Comparison of ENCODE assay signal across 1 cellular context in genomic region chr6:166722779-166723178, GRCh38.
TF ChIP-seq lines count a peak whose summit lies in the region.

No MANE protein-coding gene starts in this region.

TF ChIP-seq in GM12878, 131 proteins besides CTCF, POLR2A, EP300 and RAD21:
- TF ChIP-seq, protein P1, sequence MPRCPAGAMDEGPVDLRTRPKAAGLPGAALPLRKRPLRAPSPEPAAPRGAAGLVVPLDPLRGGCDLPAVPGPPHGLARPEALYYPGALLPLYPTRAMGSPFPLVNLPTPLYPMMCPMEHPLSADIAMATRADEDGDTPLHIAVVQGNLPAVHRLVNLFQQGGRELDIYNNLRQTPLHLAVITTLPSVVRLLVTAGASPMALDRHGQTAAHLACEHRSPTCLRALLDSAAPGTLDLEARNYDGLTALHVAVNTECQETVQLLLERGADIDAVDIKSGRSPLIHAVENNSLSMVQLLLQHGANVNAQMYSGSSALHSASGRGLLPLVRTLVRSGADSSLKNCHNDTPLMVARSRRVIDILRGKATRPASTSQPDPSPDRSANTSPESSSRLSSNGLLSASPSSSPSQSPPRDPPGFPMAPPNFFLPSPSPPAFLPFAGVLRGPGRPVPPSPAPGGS (IDR thresholded peaks at IDR 0.05; ENCODE audit: borderline replicate concordance, insufficient read depth, low read depth, low read length, poor library complexity, severe bottlenecking): peak; percentile 69
- TF ChIP-seq LARP7 (IDR thresholded peaks at IDR 0.05): no peak
